16 cellular contexts compared by ENCODE assay signal in the genomic region with DNA sequence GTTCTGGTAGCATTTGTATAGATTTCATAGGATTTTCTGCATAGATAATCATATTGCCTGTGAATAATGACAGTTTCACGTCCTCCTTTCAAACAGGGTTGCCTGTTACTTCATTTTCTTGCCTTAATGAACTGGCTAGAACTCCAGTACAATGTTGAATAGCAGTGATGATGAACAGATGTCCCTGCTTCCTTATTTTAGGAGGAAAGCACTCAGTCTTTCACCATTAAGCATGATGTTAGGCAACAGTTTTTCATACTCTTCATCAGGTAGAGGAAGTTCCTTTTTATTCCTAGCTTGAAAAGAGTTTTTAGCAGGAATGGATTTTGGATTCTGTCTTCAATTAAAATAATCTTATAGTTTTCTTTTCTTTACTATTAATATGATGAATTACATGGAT.
"Had no signal": no experiment of that assay in that cellular context is flagged by ENCODE, and none has a peak within 500 bp of the region (broad histone marks: within the 10 kb centered on the region; RNA-seq: fewer than 3 reads in every experiment).

No MANE protein-coding gene starts in this region.

- DNase-seq: activated naive CD4-positive, alpha-beta T cell treated with anti-CD3 and anti-CD28 coated beads for 36 hours; activated naive CD8-positive, alpha-beta T cell treated with anti-CD3 and anti-CD28 coated beads, Interleukin-2, amount 50 U/mL, for 24 hours; activated T-cell treated with anti-CD3 and anti-CD28 coated beads for 4 hours; aorta; cortex of kidney; effector CD8-positive, alpha-beta T cell; foreskin melanocyte; left ventricle myocardium inferior; mesenchymal stem cell; stimulated activated CD4-positive, alpha-beta T cell treated with anti-CD3 and anti-CD28 coated beads, Interleukin-15, amount 100 ng/mL, for 24 hours; stimulated activated CD4-positive, alpha-beta T cell treated with anti-CD3 and anti-CD28 coated beads, Interleukin-4, amount 100 ng/mL, for 1 hour; stimulated activated naive B cell treated with anti-CD40 and anti-IgM and Interleukin-4, amounts not matched to agents 10 μg/mL and 1 μg/mL and 100 μg/mL, for 72 hours; tibial artery; uterus had no signal

- H3K9me3 ChIP-seq: left ventricle myocardium inferior, tibial artery, uterus had no signal

- ATAC-seq: activated naive CD8-positive, alpha-beta T cell treated with anti-CD3 and anti-CD28 coated beads, Interleukin-2, amount 50 U/mL, for 24 hours; natural killer cell treated with Interleukin-12 subunit alpha and Interleukin-12 subunit beta and Interleukin-15 and Interleukin-18, amount 100 ng/mL, for 72 hours; stimulated activated naive B cell treated with anti-CD40 and anti-IgM and Interleukin-4, amounts not matched to agents 10 μg/mL and 1 μg/mL and 100 μg/mL, for 72 hours had no signal

- H3K27me3 ChIP-seq: tibial artery, uterus had no signal

- H3K27ac Mint-ChIP-seq: activated naive CD4-positive, alpha-beta T cell treated with anti-CD3 and anti-CD28 coated beads for 36 hours; activated naive CD8-positive, alpha-beta T cell treated with anti-CD3 and anti-CD28 coated beads, Interleukin-2, amount 50 U/mL, for 24 hours; natural killer cell treated with Interleukin-12 subunit alpha and Interleukin-12 subunit beta and Interleukin-15 and Interleukin-18, amount 100 ng/mL, for 72 hours; stimulated activated naive B cell treated with anti-CD40 and anti-IgM and Interleukin-4, amounts not matched to agents 10 μg/mL and 1 μg/mL and 100 μg/mL, for 72 hours had no signal

- H3K4me1 Mint-ChIP-seq: activated naive CD8-positive, alpha-beta T cell treated with anti-CD3 and anti-CD28 coated beads, Interleukin-2, amount 50 U/mL, for 24 hours; stimulated activated naive B cell treated with anti-CD40 and anti-IgM and Interleukin-4, amounts not matched to agents 10 μg/mL and 1 μg/mL and 100 μg/mL, for 72 hours had no signal

- H3K4me3 Mint-ChIP-seq: activated naive CD4-positive, alpha-beta T cell treated with anti-CD3 and anti-CD28 coated beads for 36 hours; activated naive CD8-positive, alpha-beta T cell treated with anti-CD3 and anti-CD28 coated beads, Interleukin-2, amount 50 U/mL, for 24 hours; natural killer cell treated with Interleukin-12 subunit alpha and Interleukin-12 subunit beta and Interleukin-15 and Interleukin-18, amount 100 ng/mL, for 72 hours; stimulated activated naive B cell treated with anti-CD40 and anti-IgM and Interleukin-4, amounts not matched to agents 10 μg/mL and 1 μg/mL and 100 μg/mL, for 72 hours had no signal

- H3K9me3 Mint-ChIP-seq: activated naive CD4-positive, alpha-beta T cell treated with anti-CD3 and anti-CD28 coated beads for 36 hours; activated naive CD8-positive, alpha-beta T cell treated with anti-CD3 and anti-CD28 coated beads, Interleukin-2, amount 50 U/mL, for 24 hours; natural killer cell treated with Interleukin-12 subunit alpha and Interleukin-12 subunit beta and Interleukin-15 and Interleukin-18, amount 100 ng/mL, for 72 hours; stimulated activated naive B cell treated with anti-CD40 and anti-IgM and Interleukin-4, amounts not matched to agents 10 μg/mL and 1 μg/mL and 100 μg/mL, for 72 hours had no signal

- H3K27me3 Mint-ChIP-seq: activated naive CD8-positive, alpha-beta T cell treated with anti-CD3 and anti-CD28 coated beads, Interleukin-2, amount 50 U/mL, for 24 hours; natural killer cell treated with Interleukin-12 subunit alpha and Interleukin-12 subunit beta and Interleukin-15 and Interleukin-18, amount 100 ng/mL, for 72 hours; stimulated activated naive B cell treated with anti-CD40 and anti-IgM and Interleukin-4, amounts not matched to agents 10 μg/mL and 1 μg/mL and 100 μg/mL, for 72 hours had no signal

- H3K27ac ChIP-seq: left ventricle myocardium inferior, skin epidermis, tibial artery, uterus had no signal

- H3K4me1 ChIP-seq: left ventricle myocardium inferior, tibial artery, uterus had no signal

- H3K36me3 ChIP-seq: left ventricle myocardium inferior, tibial artery had no signal

- H3K4me3 ChIP-seq: left ventricle myocardium inferior, skin epidermis, tibial artery, uterus had no signal
